18 cellular contexts compared by ENCODE assay signal in genomic region chr13:75196112-75196855, GRCh38.
DNase-seq lines count a peak whose midpoint lies in the region; TF ChIP-seq lines count a peak whose summit lies in the region.
"Had no signal": no experiment of that assay in that cellular context is flagged by ENCODE, and none has a peak within 500 bp of the region (broad histone marks: within the 10 kb centered on the region; RNA-seq: fewer than 3 reads in every experiment).

No MANE protein-coding gene starts in this region.

- no peaks in the 10 kb centered on the region for H3K27me3 Mint-ChIP-seq in osteocyte (ENCODE audit: unreplicated experiment)

- in situ Hi-C loops in G401 (cut with HindIII; ENCODE audit: low sequenced_read_pairs) = no loop called here
- in situ Hi-C loops in astrocyte of the cerebellum (cut with HindIII; ENCODE audit: low sequenced_read_pairs) = no loop called here

- peaks cover 42% of the 10 kb centered on the region for H3K4me1 Mint-ChIP-seq in osteocyte (ENCODE audit: unreplicated experiment)
- H3K4me1 Mint-ChIP-seq: stimulated activated naive B cell treated with anti-CD40 and anti-IgM and Interleukin-4, amounts not matched to agents 10 μg/mL and 1 μg/mL and 100 μg/mL, for 72 hours had no signal

- DNase-seq in G401 (ENCODE audit: low spot score) (peak; percentile 50), astrocyte of the cerebellum (ENCODE audit: low read depth) (peak; percentile 31), fibroblast of villous mesenchyme (ENCODE audit: low read depth) (peak; percentile 74), osteocyte (ENCODE audit: extremely low spot score, unreplicated experiment) (no peak), amygdala (lab: John Stamatoyannopoulos, UW) (no peak), EL (no peak), SHP77 (lab: John Stamatoyannopoulos, UW) (no peak)
- no peak for DNase-seq in stimulated activated CD4-positive, alpha-beta T cell treated with anti-CD3 and anti-CD28 coated beads, Interleukin-4, amount 100 ng/mL, for 4 hours
- DNase-seq: activated T-cell treated with anti-CD3 and anti-CD28 coated beads for 4 hours; BE2C; colonic mucosa; DMS53; SHP77 treated with DMSO at 0.1 percent for 48 hours; sigmoid colon; stimulated activated naive B cell treated with anti-CD40 and anti-IgM and Interleukin-4, amounts not matched to agents 10 μg/mL and 1 μg/mL and 100 μg/mL, for 72 hours; T-helper 9 cell had no signal

- no peak for TF ChIP-seq CTCF in astrocyte of the cerebellum (IDR thresholded peaks at IDR 0.05; ENCODE audit: low read depth, low read length, missing control alignments)
- no peak for TF ChIP-seq CTCF in fibroblast of villous mesenchyme (IDR thresholded peaks at IDR 0.05; ENCODE audit: insufficient read depth, low read depth, low read length)
- TF ChIP-seq CTCF in osteocyte (IDR thresholded peaks at IDR 0.05) = peak; percentile 23

- H3K4me3 ChIP-seq in astrocyte of the cerebellum (ENCODE audit: low read depth, low read length) (no peak overlapping the region), fibroblast of villous mesenchyme (ENCODE audit: low read depth, low read length) (no peak overlapping the region)
- H3K4me3 ChIP-seq: colonic mucosa, sigmoid colon had no signal

- no peaks in the 10 kb centered on the region for H3K9me3 Mint-ChIP-seq in osteocyte (ENCODE audit: unreplicated experiment)
- H3K9me3 Mint-ChIP-seq: natural killer cell treated with Interleukin-12 subunit alpha and Interleukin-12 subunit beta and Interleukin-15 and Interleukin-18, amount 100 ng/mL, for 72 hours; stimulated activated naive B cell treated with anti-CD40 and anti-IgM and Interleukin-4, amounts not matched to agents 10 μg/mL and 1 μg/mL and 100 μg/mL, for 72 hours had no signal

- no peaks in the 10 kb centered on the region for H3K36me3 Mint-ChIP-seq in osteocyte (ENCODE audit: unreplicated experiment)
- H3K36me3 Mint-ChIP-seq: activated naive CD8-positive, alpha-beta T cell; natural killer cell treated with Interleukin-12 subunit alpha and Interleukin-12 subunit beta and Interleukin-15 and Interleukin-18, amount 100 ng/mL, for 72 hours; stimulated activated naive B cell treated with anti-CD40 and anti-IgM and Interleukin-4, amounts not matched to agents 10 μg/mL and 1 μg/mL and 100 μg/mL, for 72 hours had no signal

- H3K4me3 Mint-ChIP-seq in osteocyte (ENCODE audit: unreplicated experiment) = peak overlapping the region; percentile 61
- H3K4me3 Mint-ChIP-seq: activated naive CD8-positive, alpha-beta T cell; natural killer cell treated with Interleukin-12 subunit alpha and Interleukin-12 subunit beta and Interleukin-15 and Interleukin-18, amount 100 ng/mL, for 72 hours; stimulated activated naive B cell treated with anti-CD40 and anti-IgM and Interleukin-4, amounts not matched to agents 10 μg/mL and 1 μg/mL and 100 μg/mL, for 72 hours had no signal

- H3K27ac Mint-ChIP-seq in osteocyte (ENCODE audit: unreplicated experiment) = peak overlapping the region; percentile 96
- H3K27ac Mint-ChIP-seq: activated naive CD8-positive, alpha-beta T cell; natural killer cell treated with Interleukin-12 subunit alpha and Interleukin-12 subunit beta and Interleukin-15 and Interleukin-18, amount 100 ng/mL, for 72 hours; stimulated activated naive B cell treated with anti-CD40 and anti-IgM and Interleukin-4, amounts not matched to agents 10 μg/mL and 1 μg/mL and 100 μg/mL, for 72 hours had no signal

Comparison
In these comparisons a context has a peak if more than half of its experiments do, and no peak if none do; other contexts are left out.
1. DNase-seq: peak in G401 (single experiment), astrocyte of the cerebellum (single experiment) and fibroblast of villous mesenchyme (single experiment); none in osteocyte (single experiment), amygdala (0 of 56), EL (single experiment), stimulated activated CD4-positive, alpha-beta T cell treated with anti-CD3 and anti-CD28 coated beads, Interleukin-4, amount 100 ng/mL, for 4 hours (0 of 2) and SHP77 (0 of 2).